17 cellular contexts compared by ENCODE assay signal in genomic region chr6:116562614-116563013, GRCh38. TPM values are rescaled to one million over a fixed set of nuclear protein-coding genes. Genes with fewer than 3 reads are reported as not detected.
A peak's percentile ranks its signal among the peaks of the same experiment; 100 is the strongest.
DNase-seq lines count a peak whose midpoint lies in the region; TF ChIP-seq lines count a peak whose summit lies in the region.
"Had no signal": no experiment of that assay in that cellular context is flagged by ENCODE, and none has a peak within 500 bp of the region (broad histone marks: within the 10 kb centered on the region; RNA-seq: fewer than 3 reads in every experiment).

No MANE protein-coding gene starts in this region.

- peak overlapping the region; percentile 76 for H2AFZ ChIP-seq in parathyroid adenoma

- H3K9me3 ChIP-seq in adipocyte (ENCODE audit: control insufficient read depth, low read length) (no peaks in the 10 kb centered on the region), parathyroid adenoma (ENCODE audit: control insufficient read depth, low read length) (no peaks in the 10 kb centered on the region)
- H3K9me3 ChIP-seq: prostate gland had no signal

- DNase-seq in adipocyte (ENCODE audit: low read depth) (no peak), fibroblast of villous mesenchyme (ENCODE audit: low read depth) (peak; percentile 34), NCI-H2107 treated with DMSO at 0.1 percent for 48 hours (lab: John Stamatoyannopoulos, UW; ENCODE audit: unreplicated experiment) (no peak), retina (no peak)
- DNase-seq: activated B cell treated with CpG ODN at 0.5 μM for 24 hours; activated CD4-positive, alpha-beta memory T cell treated with anti-CD3 and anti-CD28 coated beads, Interleukin-2, amount 10 ng/mL, durations not matched to agents 7 days and 5 days; amygdala; caudate nucleus; CD4-positive, alpha-beta T cell; NCI-H2107; NCI-H510A treated with DMSO at 0.1 percent for 48 hours; nephron progenitor cell; stimulated activated naive CD4-positive, alpha-beta T cell treated with Interleukin-2 at 50 U/mL for 16 hours; T-helper 9 cell had no signal

- H3K4me1 ChIP-seq in adipocyte (ENCODE audit: control insufficient read depth, insufficient read depth, low read length) (peaks cover 19% of the 10 kb centered on the region), parathyroid adenoma (peaks cover 40% of the 10 kb centered on the region)
- H3K4me1 ChIP-seq: prostate gland had no signal

- no peaks in the 10 kb centered on the region for H3K27me3 ChIP-seq in adipocyte (replicated peaks; ENCODE audit: control insufficient read depth, insufficient read depth, low read length)
- H3K27me3 ChIP-seq in parathyroid adenoma (ENCODE audit: control insufficient read depth, insufficient read depth, low read length): no peaks in the 10 kb centered on the region

- H3K27ac ChIP-seq in parathyroid adenoma: peak overlapping the region; percentile 63
- H3K27ac ChIP-seq: prostate gland, skin epidermis had no signal

- peak overlapping the region; percentile 34 for H3K9ac ChIP-seq in adipocyte (ENCODE audit: low read length)
- no peak overlapping the region for H3K9ac ChIP-seq in parathyroid adenoma

- TF ChIP-seq CTCF in fibroblast of villous mesenchyme (IDR thresholded peaks at IDR 0.05; ENCODE audit: insufficient read depth, low read depth, low read length): no peak
- no peak for TF ChIP-seq CTCF in parathyroid adenoma (IDR thresholded peaks at IDR 0.05)

- H3K4me2 ChIP-seq in parathyroid adenoma (ENCODE audit: low read length): peak overlapping the region; percentile 23

- H3K79me2 ChIP-seq in parathyroid adenoma: no peaks in the 10 kb centered on the region

- H3K36me3 ChIP-seq in adipocyte (ENCODE audit: control insufficient read depth, insufficient read depth, low read length, severe bottlenecking) (no peaks in the 10 kb centered on the region), parathyroid adenoma (ENCODE audit: control insufficient read depth, insufficient read depth, low read length) (no peaks in the 10 kb centered on the region)
- H3K36me3 ChIP-seq: prostate gland had no signal

- no peak overlapping the region for H3K4me3 ChIP-seq in adipocyte (ENCODE audit: low read length)
- no peak overlapping the region for H3K4me3 ChIP-seq in fibroblast of villous mesenchyme (ENCODE audit: low read depth, low read length)
- no peak overlapping the region for H3K4me3 ChIP-seq in parathyroid adenoma (ENCODE audit: low read depth, low read length)
- H3K4me3 ChIP-seq: prostate gland, skin epidermis had no signal

RNA-seq across cellular contexts. Expression of gene RWDD1, which starts 8.7 kb away (rescaled TPM):
- total RNA-seq in fibroblast of villous mesenchyme: 31.9 and 45.3 TPM in 2 replicates

RNA-seq across cellular contexts. Expression of gene CALHM4, which starts 9.1 kb away (rescaled TPM):
- not detected in 2 replicates for total RNA-seq in fibroblast of villous mesenchyme
- total RNA-seq: activated B cell treated with CpG ODN at 0.5 μM for 24 hours; activated CD4-positive, alpha-beta memory T cell treated with anti-CD3 and anti-CD28 coated beads, Interleukin-2, amount 10 ng/mL, durations not matched to agents 7 days and 5 days; CD4-positive, alpha-beta T cell had no signal

RNA-seq across cellular contexts. Expression of gene TRAPPC3L, which starts 17.1 kb away (rescaled TPM):
- total RNA-seq in fibroblast of villous mesenchyme: under 0.01 TPM in 1 of 2 replicates, not detected in the other
- total RNA-seq: activated B cell treated with CpG ODN at 0.5 μM for 24 hours; activated CD4-positive, alpha-beta memory T cell treated with anti-CD3 and anti-CD28 coated beads, Interleukin-2, amount 10 ng/mL, durations not matched to agents 7 days and 5 days; CD4-positive, alpha-beta T cell; prostate gland had no signal

RNA-seq across cellular contexts. Expression of gene CALHM5, which starts 51.2 kb away (rescaled TPM):
- total RNA-seq in fibroblast of villous mesenchyme: 4.7 and 7.7 TPM in 2 replicates
- total RNA-seq: activated B cell treated with CpG ODN at 0.5 μM for 24 hours; activated CD4-positive, alpha-beta memory T cell treated with anti-CD3 and anti-CD28 coated beads, Interleukin-2, amount 10 ng/mL, durations not matched to agents 7 days and 5 days; CD4-positive, alpha-beta T cell had no signal

RNA-seq across cellular contexts. Expression of gene RSPH4A, which starts 53.7 kb away (rescaled TPM):
- under 0.01 and 0.32 TPM in 2 replicates for total RNA-seq in fibroblast of villous mesenchyme
